Comparison of ENCODE assay signal across 8 cellular contexts in the genomic region with DNA sequence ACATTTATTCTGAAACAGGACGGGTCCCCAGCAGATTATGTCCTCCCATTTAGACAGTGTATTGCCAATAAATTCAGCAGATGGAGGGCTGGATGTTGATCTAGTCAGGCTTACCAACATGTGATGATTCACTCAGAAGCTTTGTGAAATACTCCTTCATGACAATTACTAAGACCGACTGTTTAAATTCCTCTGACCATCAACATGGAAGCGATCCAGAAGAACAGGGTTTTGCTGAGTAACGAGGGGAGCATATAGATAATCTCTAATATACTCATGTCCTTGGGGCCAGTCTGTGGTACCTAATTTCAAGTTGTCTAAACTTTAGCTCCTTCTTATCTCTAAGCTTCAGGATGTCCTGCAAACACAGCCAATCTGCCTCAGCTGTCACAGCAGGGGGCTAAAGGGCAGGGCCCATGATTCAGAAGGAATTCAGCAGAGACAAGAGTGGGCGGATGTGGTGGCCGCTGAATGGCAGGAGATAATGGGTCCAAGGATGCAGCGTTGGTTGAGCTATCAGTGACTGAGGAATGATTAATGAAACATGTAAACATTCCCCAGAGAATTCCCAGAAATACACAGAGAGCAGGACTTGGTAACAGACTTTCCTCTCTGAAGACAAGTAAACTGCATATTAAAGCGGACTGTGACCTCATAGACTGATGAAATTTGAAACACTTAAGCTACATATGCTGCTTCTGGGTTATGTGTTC.
DNase-seq lines count a peak whose midpoint lies in the region; ATAC-seq and TF ChIP-seq lines count a peak whose summit lies in the region.

No MANE protein-coding gene starts in this region.

- H3K4me1 Mint-ChIP-seq in neural crest cell, result peaks cover 40% of the 10 kb centered on the region

- no peaks in the 10 kb centered on the region for H3K36me3 Mint-ChIP-seq in neural crest cell (ENCODE audit: low read depth)

- peak overlapping the region; percentile 68 for H3K27ac Mint-ChIP-seq in neural crest cell (ENCODE audit: unreplicated experiment)

- H3K9me3 Mint-ChIP-seq in neural crest cell, result peaks cover under 1% of the 10 kb centered on the region

- peak; percentile 100 for DNase-seq in EL
- peak; percentile 99 for DNase-seq in OCI-M1 (lab: John Stamatoyannopoulos, UW)
- DNase-seq in neural crest cell (ENCODE audit: low read depth, low spot score), result peak; percentile 12
- DNase-seq in activated CD4-positive, alpha-beta T cell treated with anti-CD3 and anti-CD28 coated beads, Interleukin-2, amount 50 U/mL, for 48 hours, result no peak
- DNase-seq in NCI-H1105 (lab: John Stamatoyannopoulos, UW), result no peak
- no peak for DNase-seq in mesenteric fat pad (ENCODE audit: low spot score)
- no peak for DNase-seq in NCI-H526 (lab: John Stamatoyannopoulos, UW)

- ATAC-seq in esophagus mucosa, result peak; percentile 26

- H3K27me3 Mint-ChIP-seq in neural crest cell (ENCODE audit: low read depth), result no peaks in the 10 kb centered on the region

- no peak overlapping the region for H3K4me3 Mint-ChIP-seq in neural crest cell

- no peak for TF ChIP-seq CTCF in neural crest cell (conservative IDR thresholded peaks at IDR 0.05)

Comparison
In these comparisons a context has a peak if more than half of its experiments do, and no peak if none do; other contexts are left out.
1. DNase-seq: peak in EL (single experiment), OCI-M1 (single experiment) and neural crest cell (single experiment); none in activated CD4-positive, alpha-beta T cell treated with anti-CD3 and anti-CD28 coated beads, Interleukin-2, amount 50 U/mL, for 48 hours (0 of 2), NCI-H1105 (single experiment), mesenteric fat pad (single experiment) and NCI-H526 (0 of 2).